16 cellular contexts compared by ENCODE assay signal in genomic region chr3:81726132-81726531, GRCh38. TPM values are rescaled to one million over a fixed set of nuclear protein-coding genes. Genes with fewer than 3 reads are reported as not detected.
DNase-seq lines count a peak whose midpoint lies in the region; ATAC-seq, FAIRE-seq and TF ChIP-seq lines count a peak whose summit lies in the region.
"Had no signal": no experiment of that assay in that cellular context is flagged by ENCODE, and none has a peak within 500 bp of the region (broad histone marks: within the 10 kb centered on the region; RNA-seq: fewer than 3 reads in every experiment).

No MANE protein-coding gene starts in this region.

- TF ChIP-seq POLR2A in GM12878 (IDR thresholded peaks at IDR 0.05; ENCODE audit: low read depth, low read length): no peak

- POLR2A ChIA-PET in GM12878 (lab: Charles Lee): interaction anchor here (1.2 to 1.8 kb wide), 3 partner anchors 8 to 29 kb away, joined by 4 to 5 read pairs (median 4); no protein-coding TSS in a partner anchor

- H3K9ac ChIP-seq in GM12878 (ENCODE audit: control insufficient read depth, insufficient read depth, low read length) (no peak overlapping the region), neural progenitor cell (no peak overlapping the region)

- CTCF ChIA-PET in GM12878 (lab: Yijun Ruan, JAX): interaction anchor here (1.1 to 1.6 kb wide), 3 partner anchors 9 to 13 kb away, joined by 3 to 4 read pairs (median 4); no protein-coding TSS in a partner anchor

- peaks cover 23% of the 10 kb centered on the region for H3K4me1 Mint-ChIP-seq in neural progenitor cell
- H3K4me1 Mint-ChIP-seq in immature natural killer cell: peaks cover 10 to 13% of the 10 kb centered on the region in 2 donors

- H3K9me3 ChIP-seq in GM12878 (replicated peaks; ENCODE audit: control insufficient read depth, insufficient read depth, low read length) (no peaks in the 10 kb centered on the region; the same call in 2 of the 3 replicates), neural progenitor cell (ENCODE audit: low read depth) (no peaks in the 10 kb centered on the region)
- H3K9me3 ChIP-seq: transverse colon had no signal

- TF ChIP-seq CTCF in GM12878 (IDR thresholded peaks at IDR 0.05 in 2 of 3, conservative IDR thresholded peaks at IDR 0.05 in 1 of 3; ENCODE audit: control insufficient read depth in 2 of 3, extremely low read depth in 1 of 3, insufficient read depth in 1 of 3, low read depth in 3 of 3, low read length in 3 of 3) (no peak), neural progenitor cell (IDR thresholded peaks at IDR 0.05) (no peak)

- H3K27me3 ChIP-seq in GM12878 (replicated peaks in 1 of 2; ENCODE audit: control insufficient read depth in 2 of 2, insufficient read depth in 2 of 2, low read length in 1 of 2) (no peaks in the 10 kb centered on the region), neural progenitor cell (no peaks in the 10 kb centered on the region)
- H3K27me3 ChIP-seq: transverse colon had no signal

- H3K9me3 Mint-ChIP-seq in neural progenitor cell: no peaks in the 10 kb centered on the region
- H3K9me3 Mint-ChIP-seq in immature natural killer cell: no peaks in the 10 kb centered on the region

- H3K27ac ChIP-seq in GM12878 (ENCODE audit: control insufficient read depth, insufficient read depth): no peak overlapping the region
- H3K27ac ChIP-seq in neural progenitor cell: no peak overlapping the region
- H3K27ac ChIP-seq: transverse colon had no signal

- H3K4me2 ChIP-seq in GM12878 (ENCODE audit: control insufficient read depth, insufficient read depth): no peak overlapping the region
- H3K4me2 ChIP-seq in neural progenitor cell: no peak overlapping the region

- WGBS in GM12878 (ENCODE audit: insufficient coverage, insufficient replicate concordance, low lambda C conversion rate, missing lambda C conversion rate): 41% methylated on average over 2 of the region's 2 CpGs

- SMC1A ChIA-PET in GM12878 (lab: Charles Lee; ENCODE audit: uncharacterized antibody, unreplicated experiment): interaction anchor here (1.0 to 1.2 kb wide), 3 partner anchors 9 to 25 kb away, joined by 3 to 4 read pairs (median 3); no protein-coding TSS in a partner anchor

- no peaks in the 10 kb centered on the region; the same call in none of the 2 replicates for H3K79me2 ChIP-seq in GM12878 (ENCODE audit: control insufficient read depth, insufficient read depth, low read length)
- no peaks in the 10 kb centered on the region for H3K79me2 ChIP-seq in neural progenitor cell (ENCODE audit: low read depth)

- peak overlapping the region; percentile 95 for H3K27ac Mint-ChIP-seq in neural progenitor cell
- H3K27ac Mint-ChIP-seq in immature natural killer cell: no peak overlapping the region

- TF ChIP-seq RAD21 in GM12878 (IDR thresholded peaks at IDR 0.05; ENCODE audit: insufficient read depth, low read depth, low read length): no peak

- no TSS peak for BruUV-seq in GM12878 (replicated peaks; lab: Mats Ljungman, UMichigan)

- H3K36me3 Mint-ChIP-seq in neural progenitor cell: no peaks in the 10 kb centered on the region
- no peaks in the 10 kb centered on the region for H3K36me3 Mint-ChIP-seq in immature natural killer cell

- RAD21 ChIA-PET in GM12878 (lab: Charles Lee; ENCODE audit: unreplicated experiment): no interaction called here

- H3K27me3 Mint-ChIP-seq in neural progenitor cell (ENCODE audit: insufficient read depth, low read depth): no peaks in the 10 kb centered on the region
- peaks cover 0 to 4% (median 0%) of the 10 kb centered on the region in 3 donors for H3K27me3 Mint-ChIP-seq in immature natural killer cell (ENCODE audit: low read depth in 3 of 3)

- H3K4me3 ChIP-seq in GM12878: no peak overlapping the region
- H3K4me3 ChIP-seq in neural progenitor cell: no peak overlapping the region
- H3K4me3 ChIP-seq: transverse colon had no signal

- no peaks in the 10 kb centered on the region for H3K36me3 ChIP-seq in GM12878 (ENCODE audit: control insufficient read depth in 2 of 2, insufficient read depth in 2 of 2, low read length in 1 of 2)
- H3K36me3 ChIP-seq in neural progenitor cell: no peaks in the 10 kb centered on the region
- H3K36me3 ChIP-seq: transverse colon had no signal

- H2AFZ ChIP-seq in GM12878 (ENCODE audit: control insufficient read depth, low read depth, low read length): no peak overlapping the region
- H2AFZ ChIP-seq in neural progenitor cell (replicated peaks): no peak overlapping the region

- ATAC-seq in GM12878: peak; percentile 31; the same call in 2 of the 3 replicates
- no peak for ATAC-seq in GM18502 (IDR thresholded peaks at IDR 0.05; ENCODE audit: poor library complexity, unreplicated experiment)
- no peak for ATAC-seq in HG03439 (IDR thresholded peaks at IDR 0.05; ENCODE audit: unreplicated experiment)

- no peaks in the 10 kb centered on the region for H3F3A ChIP-seq in neural progenitor cell (ENCODE audit: low read depth)

- H4K20me1 ChIP-seq in GM12878 (ENCODE audit: control insufficient read depth, insufficient read depth) (no peaks in the 10 kb centered on the region), neural progenitor cell (ENCODE audit: low read depth) (no peaks in the 10 kb centered on the region)

- TF ChIP-seq EP300 in GM12878 (IDR thresholded peaks at IDR 0.05; ENCODE audit: borderline replicate concordance in 1 of 2, control insufficient read depth in 1 of 2, low read depth in 2 of 2, low read length in 2 of 2): no peak

- DNase-seq in GM03348 (ENCODE audit: low spot score) (peak; percentile 7), HT1080 (ENCODE audit: low read depth) (peak; percentile 7), GM12878 (ENCODE audit: low read depth, low spot score) (no peak), neural progenitor cell (ENCODE audit: low spot score) (no peak), immature natural killer cell (no peak), NCI-H2081 (lab: John Stamatoyannopoulos, UW) (no peak)
- DNase-seq: activated CD4-positive, alpha-beta T cell treated with anti-CD3 and anti-CD28 coated beads for 48 hours; activated T-cell treated with anti-CD3 and anti-CD28 coated beads, Interleukin-2, amount 50 U/mL, for 48 hours; amygdala; effector CD8-positive, alpha-beta T cell; head of caudate nucleus; NCI-H1694; transverse colon had no signal

- in situ Hi-C loops in GM12878 (cut with MboI): no loop called here

- no peak for FAIRE-seq in GM12878 (lab: Jason Lieb, UNC)
- FAIRE-seq: GM12892 had no signal

- H3K4me3 Mint-ChIP-seq in neural progenitor cell (no peak overlapping the region), immature natural killer cell (peak overlapping the region in 1 of 5 donors; percentile 10)

- H3K4me1 ChIP-seq in GM12878 (ENCODE audit: control insufficient read depth, insufficient read depth, low read length) (no peaks in the 10 kb centered on the region), neural progenitor cell (no peaks in the 10 kb centered on the region)
- H3K4me1 ChIP-seq: transverse colon had no signal

- intact Hi-C loops in GM12878 (cut with micrococcal nuclease; ENCODE audit: unreplicated experiment): no loop called here

TF ChIP-seq in GM12878, 131 proteins besides CTCF, POLR2A, EP300 and RAD21:
- TF ChIP-seq KLF5 (IDR thresholded peaks at IDR 0.05; ENCODE audit: partially characterized antibody) (no peak), SPI1 (IDR thresholded peaks at IDR 0.05; ENCODE audit: borderline replicate concordance, insufficient read depth, low read depth, low read length) (no peak), NFYA (IDR thresholded peaks at IDR 0.05; ENCODE audit: borderline replicate concordance, low read depth, low read length) (no peak), ZNF384 (IDR thresholded peaks at IDR 0.05; ENCODE audit: borderline replicate concordance, low read depth, low read length) (no peak), ZNF622 (IDR thresholded peaks at IDR 0.05) (no peak), CREM (IDR thresholded peaks at IDR 0.05; ENCODE audit: low read depth) (no peak), LARP7 (IDR thresholded peaks at IDR 0.05) (no peak)

RNA-seq across cellular contexts. Expression of gene GBE1, which starts 35.3 kb away (rescaled TPM):
- 31.3 and 35.1 TPM in 2 replicates for total RNA-seq in HT1080 (2014; rRNA removed; shearing (Covaris generic))
- 46.5 and 55.8 TPM in 2 replicates for polyA plus RNA-seq in HT1080 (2015; cell fraction: cytosol; rRNA removed)
- 66.3 and 81.4 TPM in 2 replicates for polyA plus RNA-seq in HT1080 (2015; cell fraction: nucleus; rRNA removed)
- total RNA-seq in GM12878 (2013; cell fraction: nucleolus; rRNA removed): 223 and 227 TPM in 2 replicates
- total RNA-seq in GM12878 (2014; rRNA removed) (32.4 and 36.5 TPM in 2 replicates), GM12878 (2014; rRNA removed; fragmentation: Illumina TruSeq; extraction: Trizol) (50.6 and 51.0 TPM in 2 replicates), GM12878 (2021) (42.4 and 43.1 TPM in 2 replicates), neural progenitor cell (ENCODE audit: low replicate concordance) (21.7 and 34.4 TPM in 2 replicates)
- 32.0 TPM for polyA plus RNA-seq in GM12878 (2011; ENCODE audit: low read depth)
- polyA plus RNA-seq in GM12878 (2011; rRNA removed) (59.5 and 88.2 TPM in 2 replicates), GM12878 (2014; fragmentation: Illumina TruSeq; extraction: Trizol) (40.0 and 49.0 TPM in 2 replicates), GM12878 (2014; fragmentation: Nextera tagmentation; extraction: Ambion mirVana) (10 to 100 TPM; 21.4 to 21.8 TPM), GM12878 (2014; rRNA removed) (23.5 and 25.6 TPM in 2 replicates), GM12878 (2016; fragmentation: Nextera tagmentation; extraction: Ambion mirVana) (10 to 100 TPM; 58.0 to 62.2 TPM), immature natural killer cell (10 to 100 TPM; 12.9 to 21.7 (median 16.2) TPM)
- polyA plus RNA-seq in GM12878 (2011; cell fraction: cytosol; rRNA removed): 21.0 and 27.0 TPM in 2 replicates
- polyA plus RNA-seq in GM12878 (2011; cell fraction: nucleus; rRNA removed): 32.3 and 34.5 TPM in 2 replicates
- 35.4 and 54.7 TPM in 2 replicates for polyA plus RNA-seq in GM12878 (2012)
- polyA minus RNA-seq in GM12878 (2011; rRNA and poly(A)+ RNA removed): 72.0 and 82.2 TPM in 2 replicates
- 19.9 and 22.7 TPM in 2 replicates for polyA minus RNA-seq in GM12878 (2011; cell fraction: cytosol; rRNA and poly(A)+ RNA removed)
- 87.9 and 109 TPM in 2 replicates for polyA minus RNA-seq in GM12878 (2011; cell fraction: nucleus; rRNA and poly(A)+ RNA removed)

Comparison
In these comparisons a context has a peak if more than half of its experiments do, and no peak if none do; other contexts are left out.
1. DNase-seq: peak in GM03348 (single experiment) and HT1080 (single experiment); none in GM12878 (single experiment), neural progenitor cell (single experiment), immature natural killer cell (0 of 3) and NCI-H2081 (0 of 2).